2 cellular contexts compared by ENCODE assay signal in the genomic region with DNA sequence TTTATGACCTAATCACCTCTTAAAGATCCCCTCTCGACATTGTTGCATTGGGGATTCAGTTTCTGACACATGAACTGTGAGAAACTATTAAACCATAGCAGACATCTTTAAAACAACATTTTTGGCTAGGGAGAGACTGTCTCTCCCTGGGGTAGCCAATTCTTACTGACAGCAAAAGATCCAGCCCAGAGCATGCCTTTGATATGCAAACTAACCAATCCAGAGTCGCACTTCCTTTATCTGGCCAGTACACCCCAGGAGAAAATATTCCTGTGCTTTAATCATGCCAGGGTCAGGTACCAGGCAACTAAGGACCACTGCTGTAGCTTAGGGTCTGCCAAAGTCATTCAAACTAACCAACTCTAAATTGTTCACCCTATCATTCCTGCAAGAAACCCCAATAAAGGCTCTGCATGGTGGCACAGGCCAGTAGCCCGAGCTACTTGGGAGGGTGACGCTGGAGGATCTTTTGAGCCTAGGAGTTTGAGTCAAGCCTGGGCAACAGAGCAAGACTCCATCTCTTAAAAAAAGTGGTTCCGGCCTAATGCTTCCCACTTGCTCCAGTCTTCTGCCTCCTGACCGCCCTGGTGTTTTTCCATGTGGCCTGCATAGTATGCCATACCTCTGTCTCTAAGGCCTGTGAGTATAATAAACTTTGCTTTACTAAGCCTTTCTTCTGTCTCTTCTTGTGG.
TF ChIP-seq lines count a peak whose summit lies in the region.

No MANE protein-coding gene starts in this region.

TF ChIP-seq in GM23338, 12 proteins besides CTCF, POLR2A, EP300 and RAD21:
- TF ChIP-seq ZNF462 (CRISPR knock-in tag; IDR thresholded peaks at IDR 0.05): no peak
TF ChIP-seq in GM23338: peak in this region for 0.

TF ChIP-seq in H1, 55 proteins besides CTCF, POLR2A, EP300 and RAD21:
- TF ChIP-seq GTF2F1 (IDR thresholded peaks at IDR 0.05; ENCODE audit: borderline replicate concordance, low read depth, low read length) (no peak), TEAD4 (IDR thresholded peaks at IDR 0.05; ENCODE audit: low read depth, low read length) (no peak), USF2 (IDR thresholded peaks at IDR 0.05; ENCODE audit: low read length) (no peak), RFX5 (IDR thresholded peaks at IDR 0.05; ENCODE audit: borderline replicate concordance, low read depth, low read length) (no peak), SIX5 (IDR thresholded peaks at IDR 0.05; ENCODE audit: low read depth, low read length) (no peak), CHD7 (IDR thresholded peaks at IDR 0.05; ENCODE audit: insufficient replicate concordance, low read length) (no peak), KDM4A (IDR thresholded peaks at IDR 0.05; ENCODE audit: low read depth, low read length, severe bottlenecking) (no peak)
TF ChIP-seq in H1: peak in this region for 0.
